19 cellular contexts compared by ENCODE assay signal in the genomic region with DNA sequence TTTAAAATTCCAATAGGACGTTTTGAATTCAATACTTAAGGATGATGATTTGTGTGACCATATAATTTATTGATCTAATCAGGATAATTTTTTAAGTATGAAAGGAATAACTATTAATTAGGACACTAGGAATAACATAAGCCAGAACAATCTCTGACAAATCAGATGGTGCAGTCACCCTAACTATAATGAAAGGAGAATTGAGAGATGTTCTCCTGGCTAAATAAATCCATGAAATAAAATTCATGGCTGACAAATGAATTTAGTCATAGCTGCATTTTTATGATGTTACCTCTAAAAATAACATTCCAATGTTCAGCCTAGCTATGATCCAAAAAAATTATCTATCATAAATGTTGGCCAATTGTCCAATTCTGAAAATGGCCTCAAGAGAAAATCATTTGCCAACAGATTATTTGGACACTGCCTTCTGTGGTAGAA.
DNase-seq lines count a peak whose midpoint lies in the region; ATAC-seq and TF ChIP-seq lines count a peak whose summit lies in the region.
"Had no signal": no experiment of that assay in that cellular context is flagged by ENCODE, and none has a peak within 500 bp of the region (broad histone marks: within the 10 kb centered on the region; RNA-seq: fewer than 3 reads in every experiment).

No MANE protein-coding gene starts in this region.

- H3K4me2 ChIP-seq in GM23248 (ENCODE audit: unreplicated experiment): peak overlapping the region; percentile 75
- H3K4me2 ChIP-seq in trophoblast cell (ENCODE audit: low read length): no peak overlapping the region

- peak overlapping the region; percentile 47 for H3K9ac ChIP-seq in GM23248
- H3K9ac ChIP-seq in trophoblast cell (ENCODE audit: low read length): no peak overlapping the region

- no peak overlapping the region for H4K91ac ChIP-seq in trophoblast cell (ENCODE audit: low read depth, low read length)

- no peak for TF ChIP-seq CTCF in gastroesophageal sphincter (IDR thresholded peaks at IDR 0.05)

- no peak overlapping the region for H3K4ac ChIP-seq in trophoblast cell (ENCODE audit: low read depth, low read length)

- H3K79me2 ChIP-seq in GM23248 (ENCODE audit: insufficient read depth): no peaks in the 10 kb centered on the region
- H3K79me2 ChIP-seq in trophoblast cell (ENCODE audit: control insufficient read depth, insufficient read depth, low read length, poor library complexity): no peaks in the 10 kb centered on the region

- H2AK5ac ChIP-seq in trophoblast cell (ENCODE audit: low read length): no peak overlapping the region

- peak; percentile 62 for DNase-seq in GM23248
- peak; percentile 3 for DNase-seq in amniotic epithelial cell (ENCODE audit: low read depth)
- peak; percentile 85 for DNase-seq in stromal cell of bone marrow (ENCODE audit: low read depth)
- no peak for DNase-seq in SW480 (ENCODE audit: low spot score)
- no peak for DNase-seq in NCI-H526 treated with DMSO at 0.1 percent for 48 hours (lab: John Stamatoyannopoulos, UW)
- DNase-seq in trophoblast cell: no peak
- DNase-seq: activated CD4-positive, alpha-beta T cell treated with anti-CD3 and anti-CD28 coated beads, Interleukin-2, amount 10 ng/mL, durations not matched to agents 24 days and 14 days; activated naive CD8-positive, alpha-beta T cell treated with anti-CD3 and anti-CD28 coated beads, Interleukin-2, amount 10 ng/mL, durations not matched to agents 7 days and 5 days; BE2C; dermis blood vessel endothelial cell; NCI-H1694 treated with DMSO at 0.1 percent for 48 hours; NCI-H2227 treated with DMSO at 0.1 percent for 48 hours; SJCRH30; T-helper 17 cell had no signal

- H3K9me3 ChIP-seq in GM23248 (ENCODE audit: low read depth) (no peaks in the 10 kb centered on the region), gastroesophageal sphincter (peaks cover 0 to 11% (median 0%) of the 10 kb centered on the region in 3 donors), trophoblast cell (ENCODE audit: insufficient read depth, low read depth, low read length) (no peaks in the 10 kb centered on the region)
- H3K9me3 ChIP-seq: BE2C, ovary, SJCRH30 had no signal

- H2BK12ac ChIP-seq in trophoblast cell (ENCODE audit: low read length): no peak overlapping the region

- H3K27me3 ChIP-seq in GM23248 (replicated peaks; ENCODE audit: insufficient read depth) (no peaks in the 10 kb centered on the region), gastroesophageal sphincter (no peaks in the 10 kb centered on the region), trophoblast cell (ENCODE audit: insufficient read depth, low read length) (no peaks in the 10 kb centered on the region)
- H3K27me3 ChIP-seq: BE2C, ovary, SJCRH30, tibial nerve had no signal

- in situ Hi-C loops in GM23248 (cut with MboI): loop anchor here (10.0 kb wide), 1 partner anchor 216 kb away; no protein-coding TSS in a partner anchor

- peak; percentile 31 for ATAC-seq in gastroesophageal sphincter
- ATAC-seq: activated T-helper 17 cell treated with anti-CD3 and anti-CD28 coated beads, Interleukin-2, amount 50 U/mL, for 72 hours; K562; T-helper 17 cell had no signal

- H2AFZ ChIP-seq in GM23248 (peak overlapping the region; percentile 16; the same call in 1 of the 2 replicates), trophoblast cell (ENCODE audit: insufficient read depth, low read length, poor library complexity) (no peak overlapping the region)

- H3K36me3 ChIP-seq in GM23248 (ENCODE audit: low read depth) (no peaks in the 10 kb centered on the region), gastroesophageal sphincter (no peaks in the 10 kb centered on the region), trophoblast cell (ENCODE audit: control insufficient read depth in 1 of 2, insufficient read depth in 2 of 2, low read length in 2 of 2) (no peaks in the 10 kb centered on the region)
- H3K36me3 ChIP-seq: BE2C, ovary, SJCRH30, tibial nerve had no signal

- TF ChIP-seq EP300 in gastroesophageal sphincter (IDR thresholded peaks at IDR 0.05): no peak

- H4K20me1 ChIP-seq in GM23248 (ENCODE audit: insufficient read depth): no peaks in the 10 kb centered on the region

- peak overlapping the region; percentile 29 for H3K4me3 ChIP-seq in GM23248
- H3K4me3 ChIP-seq in gastroesophageal sphincter: no peak overlapping the region
- no peak overlapping the region for H3K4me3 ChIP-seq in trophoblast cell (ENCODE audit: low read depth, low read length)
- H3K4me3 ChIP-seq: K562, ovary, SJCRH30, tibial nerve had no signal

- 0% methylated on average over 1 of the region's 1 CpG for WGBS in GM23248 (ENCODE audit: low coverage in 1 of 2, low lambda C conversion rate in 2 of 2, missing lambda C conversion rate in 2 of 2), 2 experiments
- 9 to 19% methylated on average over 1 of the region's 1 CpG for WGBS in gastroesophageal sphincter (ENCODE audit: low coverage in 1 of 2), 2 donors
- no CpG with 5 or more reads among the region's 1 CpG for WGBS in trophoblast cell (ENCODE audit: extremely low coverage, insufficient coverage, insufficient read length)

- H3K23ac ChIP-seq in trophoblast cell (ENCODE audit: low read length): no peak overlapping the region

- H3K27ac ChIP-seq in GM23248 (peak overlapping the region; percentile 82), gastroesophageal sphincter (peak overlapping the region in 1 of 4 donors; percentile 36), trophoblast cell (ENCODE audit: low read depth, low read length) (no peak overlapping the region)
- H3K27ac ChIP-seq: ovary, SJCRH30 had no signal

- no peak overlapping the region for H2BK5ac ChIP-seq in trophoblast cell (ENCODE audit: low read depth, low read length, poor library complexity)

- TF ChIP-seq POLR2A in gastroesophageal sphincter (IDR thresholded peaks at IDR 0.05): no peak

- no peaks in the 10 kb centered on the region for H3K79me1 ChIP-seq in trophoblast cell (ENCODE audit: low read length)

- H3K14ac ChIP-seq in trophoblast cell (ENCODE audit: low read length): no peak overlapping the region

- no peak overlapping the region for H4K12ac ChIP-seq in trophoblast cell (ENCODE audit: low read depth, low read length)

- no peaks in the 10 kb centered on the region for H3K9me2 ChIP-seq in GM23248 (ENCODE audit: insufficient read depth)

- peaks cover 23% of the 10 kb centered on the region for H3F3A ChIP-seq in GM23248 (ENCODE audit: insufficient read depth)

- no peak overlapping the region for H3K18ac ChIP-seq in trophoblast cell (ENCODE audit: low read length)

- no peak overlapping the region for H2BK120ac ChIP-seq in trophoblast cell (ENCODE audit: insufficient read depth, low read length, poor library complexity)

- H3K4me1 ChIP-seq in GM23248 (ENCODE audit: insufficient read depth): peaks cover 26% of the 10 kb centered on the region
- H3K4me1 ChIP-seq in gastroesophageal sphincter: no peaks in the 10 kb centered on the region
- H3K4me1 ChIP-seq in trophoblast cell (ENCODE audit: control insufficient read depth in 1 of 2, insufficient read depth in 2 of 2, low read length in 2 of 2): no peaks in the 10 kb centered on the region
- H3K4me1 ChIP-seq: SJCRH30 had no signal

- no peak overlapping the region for H4K8ac ChIP-seq in trophoblast cell (ENCODE audit: low read depth, low read length)

Comparison
In these comparisons a context has a peak if more than half of its experiments do, and no peak if none do; other contexts are left out.
1. DNase-seq: peak in GM23248 (single experiment), amniotic epithelial cell (single experiment) and stromal cell of bone marrow (single experiment); none in SW480 (single experiment), NCI-H526 treated with DMSO at 0.1 percent for 48 hours (single experiment) and trophoblast cell (0 of 2).